Comparison of ENCODE assay signal across 7 cellular contexts in the genomic region with DNA sequence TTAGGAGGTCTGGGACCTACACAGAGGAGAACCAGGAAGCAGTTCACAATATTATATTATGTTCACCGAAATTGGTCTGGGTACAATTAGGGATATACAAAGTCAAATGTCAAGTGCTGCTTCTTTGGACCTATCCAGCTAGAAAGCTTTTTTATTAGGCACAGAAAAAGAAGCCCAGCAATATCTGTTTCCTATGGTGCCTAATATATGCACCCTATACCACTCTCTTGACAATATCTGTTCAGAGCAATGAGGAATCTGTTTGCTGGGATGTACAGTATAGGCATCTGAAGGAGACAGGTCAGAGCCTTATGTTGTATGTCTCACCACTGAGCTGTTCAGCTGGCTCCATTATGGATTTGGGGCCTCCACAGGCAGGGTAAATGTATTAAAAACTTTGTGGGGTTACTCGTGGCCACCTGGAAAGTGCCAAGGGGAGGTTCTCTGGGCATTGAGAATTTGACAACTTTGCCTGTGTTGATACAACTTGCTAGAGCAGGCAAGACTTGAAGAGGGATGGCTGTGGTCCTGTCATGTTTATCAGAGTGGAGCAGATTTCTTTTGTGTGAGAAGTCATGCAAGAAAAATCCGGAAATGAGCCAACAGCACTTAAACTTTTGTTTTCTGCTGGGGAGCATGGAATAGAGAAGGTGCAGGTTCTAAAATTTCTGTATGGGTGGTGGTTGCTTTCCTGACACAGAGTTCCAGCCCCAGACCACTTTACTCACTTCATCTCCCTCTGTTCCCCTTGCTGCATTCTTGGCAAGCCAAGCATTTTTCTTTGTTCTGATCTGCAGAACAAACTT. TPM values are rescaled to one million over a fixed set of nuclear protein-coding genes. Genes with fewer than 3 reads are reported as not detected.
DNase-seq lines count a peak whose midpoint lies in the region; ATAC-seq and FAIRE-seq lines count a peak whose summit lies in the region.

No MANE protein-coding gene starts in this region.

- H3K4me1 ChIP-seq in rectal smooth muscle tissue (ENCODE audit: control insufficient read depth, insufficient read depth, low read length) = peaks cover 27% of the 10 kb centered on the region

- FAIRE-seq in GM19239 (lab: Jason Lieb, UNC) (peak; percentile 83), frontal cortex (lab: Jason Lieb, UNC) (no peak)

- no peak for ATAC-seq in GM21381 (IDR thresholded peaks at IDR 0.05; ENCODE audit: unreplicated experiment)

- no peaks in the 10 kb centered on the region for H3K27me3 ChIP-seq in rectal smooth muscle tissue (ENCODE audit: control insufficient read depth, insufficient read depth, low read length)

- H3K36me3 ChIP-seq in rectal smooth muscle tissue (ENCODE audit: control insufficient read depth, insufficient read depth, low read length) = no peaks in the 10 kb centered on the region

- H3K27ac ChIP-seq in epithelial cell of prostate (peak overlapping the region; percentile 81), rectal smooth muscle tissue (ENCODE audit: low read depth, low read length) (peak overlapping the region; percentile 41)

- DNase-seq in GM19239 (ENCODE audit: insufficient read length, low spot score) = no peak
- peak; percentile 89 for DNase-seq in OCI-M1 (lab: John Stamatoyannopoulos, UW)
- DNase-seq in epithelial cell of prostate (ENCODE audit: low read depth, low spot score) = no peak
- no peak for DNase-seq in frontal cortex (ENCODE audit: low spot score in 2 of 2)
- DNase-seq in SKM-1 (lab: John Stamatoyannopoulos, UW; ENCODE audit: unreplicated experiment) = no peak

- H3K4me3 ChIP-seq in rectal smooth muscle tissue (ENCODE audit: low read length) = no peak overlapping the region

- no peak overlapping the region for H3K9ac ChIP-seq in rectal smooth muscle tissue (ENCODE audit: low read length)

RNA-seq across cellular contexts. Expression of a gene that starts 10.1 kb away (rescaled TPM):
- 16.3 TPM for total RNA-seq in frontal cortex

RNA-seq across cellular contexts. Expression of a gene that starts 24.8 kb away (rescaled TPM):
- 1.2 TPM for total RNA-seq in frontal cortex

RNA-seq across cellular contexts. Expression of a gene that starts 57.2 kb away (rescaled TPM):
- 6.9 TPM for total RNA-seq in frontal cortex
